15 cellular contexts compared by ENCODE assay signal in the genomic region with DNA sequence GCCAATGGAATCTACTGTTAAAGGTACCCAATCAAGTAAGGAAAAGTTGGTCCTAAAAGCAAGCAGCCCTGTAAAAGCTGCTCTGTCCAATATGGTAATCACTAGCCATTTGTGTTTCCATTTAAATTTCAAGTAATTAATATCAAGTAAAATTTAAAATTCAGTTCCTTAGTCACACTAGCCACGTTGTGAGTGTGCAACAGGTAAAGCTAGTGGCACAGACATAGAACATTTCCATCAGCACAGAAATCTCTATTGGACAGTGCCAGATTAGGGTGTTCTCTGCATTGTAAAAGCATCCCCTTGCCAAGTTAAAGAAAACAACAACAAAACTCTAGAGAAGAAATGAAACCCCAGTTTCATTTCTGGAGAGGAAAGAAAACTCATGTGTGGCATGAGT.
A peak's percentile ranks its signal among the peaks of the same experiment; 100 is the strongest.
DNase-seq lines count a peak whose midpoint lies in the region; ATAC-seq and TF ChIP-seq lines count a peak whose summit lies in the region.
"Had no signal": no experiment of that assay in that cellular context is flagged by ENCODE, and none has a peak within 500 bp of the region (broad histone marks: within the 10 kb centered on the region; RNA-seq: fewer than 3 reads in every experiment).

No MANE protein-coding gene starts in this region.

- no peak overlapping the region for H3K4me3 Mint-ChIP-seq in stimulated activated naive CD8-positive, alpha-beta T cell treated with anti-CD3 and anti-CD28 coated beads, Interleukin-15, amount 100 ng/mL, for 72 hours
- H3K4me3 Mint-ChIP-seq: central memory CD8-positive, alpha-beta T cell; neural crest cell had no signal

- H3K4me1 ChIP-seq in adipocyte (ENCODE audit: control insufficient read depth, insufficient read depth, low read length) (peaks cover 49% of the 10 kb centered on the region), subcutaneous abdominal adipose tissue (ENCODE audit: control insufficient read depth in 5 of 5, insufficient read depth in 5 of 5, low read length in 5 of 5) (peaks cover 2 to 76% (median 72%) of the 10 kb centered on the region in 5 donors)

- ATAC-seq in GM21717 (IDR thresholded peaks at IDR 0.05; ENCODE audit: unreplicated experiment), result no peak
- ATAC-seq in stimulated activated naive CD8-positive, alpha-beta T cell treated with anti-CD3 and anti-CD28 coated beads, Interleukin-15, amount 100 ng/mL, for 72 hours, result no peak
- no peak for ATAC-seq in HG02840 (IDR thresholded peaks at IDR 0.05; ENCODE audit: low FRiP score, unreplicated experiment)
- ATAC-seq: left lung had no signal

- no peak overlapping the region for H3K27ac Mint-ChIP-seq in stimulated activated naive CD8-positive, alpha-beta T cell treated with anti-CD3 and anti-CD28 coated beads, Interleukin-15, amount 100 ng/mL, for 72 hours

- peaks cover 54% of the 10 kb centered on the region for H3K36me3 ChIP-seq in adipocyte (ENCODE audit: control insufficient read depth, insufficient read depth, low read length, severe bottlenecking)
- H3K36me3 ChIP-seq in subcutaneous abdominal adipose tissue (ENCODE audit: control insufficient read depth in 5 of 5, insufficient read depth in 5 of 5, low read length in 5 of 5), result peaks cover 5 to 44% (median 10%) of the 10 kb centered on the region in 5 donors
- H3K36me3 ChIP-seq: left lung had no signal

- peak overlapping the region; percentile 100 for H3K27ac ChIP-seq in subcutaneous abdominal adipose tissue (ENCODE audit: low read depth, low read length)
- H3K27ac ChIP-seq: VCaP had no signal

- peak overlapping the region; percentile 96 for H3K4me3 ChIP-seq in HFF-Myc (replicated peaks; ENCODE audit: low read depth, low read length)
- H3K4me3 ChIP-seq in adipocyte (ENCODE audit: low read length), result peak overlapping the region; percentile 93
- peak overlapping the region; percentile 90 to 94 for H3K4me3 ChIP-seq in foreskin fibroblast (ENCODE audit: low read depth in 1 of 2, low read length in 2 of 2)
- peak overlapping the region; percentile 28 to 63 (median 49) for H3K4me3 ChIP-seq in subcutaneous abdominal adipose tissue (ENCODE audit: low read depth in 1 of 5, low read length in 5 of 5)

- no peak for TF ChIP-seq CTCF in HFF-Myc (IDR thresholded peaks at IDR 0.05; ENCODE audit: low read depth, low read length, missing control alignments)
- TF ChIP-seq CTCF in foreskin fibroblast (IDR thresholded peaks at IDR 0.05; ENCODE audit: low read depth, low read length), result no peak

- no peaks in the 10 kb centered on the region for H3K9me3 Mint-ChIP-seq in stimulated activated naive CD8-positive, alpha-beta T cell treated with anti-CD3 and anti-CD28 coated beads, Interleukin-15, amount 100 ng/mL, for 72 hours
- H3K9me3 Mint-ChIP-seq: central memory CD8-positive, alpha-beta T cell; neural crest cell had no signal

- H3K27me3 ChIP-seq in adipocyte (replicated peaks; ENCODE audit: control insufficient read depth, insufficient read depth, low read length), result no peaks in the 10 kb centered on the region
- no peaks in the 10 kb centered on the region for H3K27me3 ChIP-seq in subcutaneous abdominal adipose tissue (ENCODE audit: control insufficient read depth in 5 of 5, insufficient read depth in 4 of 5, low read length in 5 of 5)

- H3K9ac ChIP-seq in adipocyte (ENCODE audit: low read length) (peak overlapping the region; percentile 100), subcutaneous abdominal adipose tissue (ENCODE audit: low read length in 5 of 5) (peak overlapping the region in 3 of 5 donors; percentile 6 to 75 (median 35))

- peaks cover 25% of the 10 kb centered on the region for H3K4me1 Mint-ChIP-seq in stimulated activated naive CD8-positive, alpha-beta T cell treated with anti-CD3 and anti-CD28 coated beads, Interleukin-15, amount 100 ng/mL, for 72 hours

- DNase-seq in HFF-Myc (ENCODE audit: extremely low read depth, low read depth) (no peak), adipocyte (ENCODE audit: low read depth) (no peak), foreskin fibroblast (no peak)
- DNase-seq in stimulated activated naive CD8-positive, alpha-beta T cell treated with anti-CD3 and anti-CD28 coated beads, Interleukin-15, amount 100 ng/mL, for 72 hours, result no peak
- DNase-seq in stimulated activated naive CD4-positive, alpha-beta T cell (lab: John Stamatoyannopoulos, UW), result no peak
- DNase-seq: activated gamma-delta T cell treated with Interleukin-2 at 50 U/mL for 16 hours; left lung; NK-92 treated with Interleukin-12 subunit alpha and Interleukin-12 subunit beta, amount 100 ng/mL, for 24 hours; trophoblast cell had no signal

- H3K27me3 Mint-ChIP-seq in stimulated activated naive CD8-positive, alpha-beta T cell treated with anti-CD3 and anti-CD28 coated beads, Interleukin-15, amount 100 ng/mL, for 72 hours, result peaks cover 66% of the 10 kb centered on the region

- H3K9me3 ChIP-seq in adipocyte (ENCODE audit: control insufficient read depth, low read length) (no peaks in the 10 kb centered on the region), subcutaneous abdominal adipose tissue (ENCODE audit: control insufficient read depth in 5 of 5, low read length in 5 of 5) (no peaks in the 10 kb centered on the region)
- H3K9me3 ChIP-seq: left lung had no signal
